Comparison of ENCODE assay signal across 1 cellular context in the genomic region with DNA sequence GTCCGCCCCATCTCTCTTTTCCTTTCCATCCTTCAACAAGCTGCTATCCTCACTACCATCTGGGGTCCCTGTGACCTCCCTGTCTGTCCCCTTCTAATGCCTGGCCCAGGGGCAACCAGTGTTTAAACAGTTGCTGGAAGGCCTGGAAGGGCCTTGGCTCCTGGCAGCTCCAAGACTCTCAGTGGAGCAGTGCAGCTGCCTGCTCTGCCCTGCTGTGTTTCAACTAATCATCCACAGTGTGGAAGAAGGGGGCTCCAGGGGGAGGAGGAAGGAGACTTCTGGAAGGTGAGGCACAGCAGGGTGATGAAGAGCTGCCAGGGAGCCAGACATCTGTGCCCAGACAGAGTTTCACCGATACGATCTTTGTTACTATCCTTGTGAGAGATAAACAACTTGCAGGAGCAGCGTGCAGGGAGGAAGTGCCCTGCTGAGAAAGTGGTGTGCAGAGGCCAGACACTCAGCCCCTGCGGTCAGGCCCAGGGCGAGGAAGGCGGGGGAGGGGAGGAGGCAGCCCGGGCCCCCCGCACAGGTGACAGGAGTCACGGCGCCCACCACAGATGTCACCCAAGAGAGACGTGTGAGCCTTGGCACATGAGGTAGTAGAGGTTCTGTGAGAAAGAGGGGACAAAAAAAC.
TF ChIP-seq lines count a peak whose summit lies in the region.

No MANE protein-coding gene starts in this region.

TF ChIP-seq in H1, 55 proteins besides CTCF, POLR2A, EP300 and RAD21 (continued from another document):
- TF ChIP-seq EZH2 (IDR thresholded peaks at IDR 0.05; ENCODE audit: low read depth, low read length, severe bottlenecking) (no peak), CHD1 (IDR thresholded peaks at IDR 0.05; ENCODE audit: low read depth, low read length) (no peak), POU5F1 (IDR thresholded peaks at IDR 0.05; ENCODE audit: low read depth, low read length) (no peak), SUZ12 (IDR thresholded peaks at IDR 0.05; ENCODE audit: low read length) (no peak), ASH2L (IDR thresholded peaks at IDR 0.05; ENCODE audit: low read length) (no peak), HDAC2 (IDR thresholded peaks at IDR 0.05; ENCODE audit: borderline replicate concordance in 1 of 2, low read depth in 2 of 2, low read length in 2 of 2) (no peak), SP2 (IDR thresholded peaks at IDR 0.05; ENCODE audit: low read length) (no peak)
